Comparison of ENCODE assay signal across 15 cellular contexts in genomic region chr1:227297073-227297793, GRCh38. TPM values are rescaled to one million over a fixed set of nuclear protein-coding genes. Genes with fewer than 3 reads are reported as not detected.
DNase-seq lines count a peak whose midpoint lies in the region; ATAC-seq, FAIRE-seq and TF ChIP-seq lines count a peak whose summit lies in the region.
"Had no signal": no experiment of that assay in that cellular context is flagged by ENCODE, and none has a peak within 500 bp of the region (broad histone marks: within the 10 kb centered on the region; RNA-seq: fewer than 3 reads in every experiment).

No MANE protein-coding gene starts in this region.

- H3K27me3 ChIP-seq in astrocyte (ENCODE audit: insufficient read depth, low read length) (no peaks in the 10 kb centered on the region), osteoblast (ENCODE audit: insufficient read depth, low read length) (no peaks in the 10 kb centered on the region)
- H3K27me3 ChIP-seq: BLaER1 treated with 17β-estradiol and CSF1 and Interleukin-3, amounts not matched to agents 10 nM and 100 nM had no signal

- H3K27ac Mint-ChIP-seq in activated CD4-positive, alpha-beta T cell treated with anti-CD3 and anti-CD28 coated beads for 36 hours: no peak overlapping the region
- peak overlapping the region; percentile 67 for H3K27ac Mint-ChIP-seq in astrocyte (ENCODE audit: unreplicated experiment)
- H3K27ac Mint-ChIP-seq: CD4-positive, CD25-positive, alpha-beta regulatory T cell had no signal

- H3K4me1 ChIP-seq in astrocyte (ENCODE audit: insufficient read depth, low read length) (peaks cover 7% of the 10 kb centered on the region), osteoblast (ENCODE audit: insufficient read depth, low read length) (peaks cover 16% of the 10 kb centered on the region)

- no peak for FAIRE-seq in astrocyte (lab: Jason Lieb, UNC)
- FAIRE-seq: H1 had no signal

- no peaks in the 10 kb centered on the region for H3K27me3 Mint-ChIP-seq in activated CD4-positive, alpha-beta T cell treated with anti-CD3 and anti-CD28 coated beads for 36 hours
- H3K27me3 Mint-ChIP-seq in astrocyte (ENCODE audit: low read depth, unreplicated experiment): no peaks in the 10 kb centered on the region

- H3K36me3 ChIP-seq in astrocyte (ENCODE audit: insufficient read depth, low read length) (no peaks in the 10 kb centered on the region), osteoblast (ENCODE audit: insufficient read depth, low read length) (no peaks in the 10 kb centered on the region)
- H3K36me3 ChIP-seq: BLaER1 treated with 17β-estradiol and CSF1 and Interleukin-3, amounts not matched to agents 10 nM and 100 nM; HAP-1 had no signal

- H3K4me2 ChIP-seq in astrocyte (ENCODE audit: low read length) (no peak overlapping the region), osteoblast (ENCODE audit: insufficient read depth, low read length) (no peak overlapping the region)
- H3K4me2 ChIP-seq: BLaER1 treated with 17β-estradiol and CSF1 and Interleukin-3, amounts not matched to agents 10 nM and 100 nM had no signal

- no peak overlapping the region for H2AFZ ChIP-seq in astrocyte (ENCODE audit: low read depth, low read length)
- no peak overlapping the region for H2AFZ ChIP-seq in osteoblast (ENCODE audit: low read length)

- H3K36me3 Mint-ChIP-seq in activated CD4-positive, alpha-beta T cell treated with anti-CD3 and anti-CD28 coated beads for 36 hours (ENCODE audit: low read depth): no peaks in the 10 kb centered on the region
- no peaks in the 10 kb centered on the region for H3K36me3 Mint-ChIP-seq in astrocyte (ENCODE audit: low read depth, unreplicated experiment)
- H3K36me3 Mint-ChIP-seq: CD4-positive, CD25-positive, alpha-beta regulatory T cell had no signal

- H3K4me3 ChIP-seq in astrocyte (ENCODE audit: insufficient read depth, low read depth, low read length) (no peak overlapping the region), osteoblast (ENCODE audit: insufficient read depth, low read length) (no peak overlapping the region)
- H3K4me3 ChIP-seq: BLaER1 treated with 17β-estradiol and CSF1 and Interleukin-3, amounts not matched to agents 10 nM and 100 nM; HAP-1 had no signal

- no peak overlapping the region for H3K9ac ChIP-seq in astrocyte (ENCODE audit: low read length)
- H3K9ac ChIP-seq: BLaER1 treated with 17β-estradiol and CSF1 and Interleukin-3, amounts not matched to agents 10 nM and 100 nM had no signal

- no peak overlapping the region for H3K4me3 Mint-ChIP-seq in activated CD4-positive, alpha-beta T cell treated with anti-CD3 and anti-CD28 coated beads for 36 hours
- H3K4me3 Mint-ChIP-seq in astrocyte (ENCODE audit: unreplicated experiment): no peak overlapping the region
- H3K4me3 Mint-ChIP-seq: CD4-positive, CD25-positive, alpha-beta regulatory T cell; HFFc6 had no signal

- H3K9me3 ChIP-seq in astrocyte (ENCODE audit: insufficient read depth, low read depth, low read length): no peaks in the 10 kb centered on the region
- no peaks in the 10 kb centered on the region for H3K9me3 ChIP-seq in osteoblast (ENCODE audit: low read depth, low read length)

- intact Hi-C loops in activated CD4-positive, alpha-beta T cell treated with anti-CD3 and anti-CD28 coated beads for 36 hours (cut with DNase I, micrococcal nuclease): no loop called here

- POLR2A ChIA-PET in activated CD4-positive, alpha-beta T cell treated with anti-CD3 and anti-CD28 coated beads for 36 hours (lab: Charles Lee): no interaction called here

- H4K20me1 ChIP-seq in astrocyte (ENCODE audit: insufficient read depth, low read length) (peaks cover 19% of the 10 kb centered on the region), osteoblast (ENCODE audit: insufficient read depth, low read length) (no peaks in the 10 kb centered on the region)

- TF ChIP-seq CTCF in astrocyte (IDR thresholded peaks at IDR 0.05; ENCODE audit: insufficient read depth, low read depth, low read length) (no peak), osteoblast (IDR thresholded peaks at IDR 0.05; ENCODE audit: extremely low read depth, low read depth, low read length) (no peak)

- DNase-seq in activated CD4-positive, alpha-beta T cell treated with anti-CD3 and anti-CD28 coated beads for 36 hours: no peak
- DNase-seq in activated CD4-positive, alpha-beta T cell treated with anti-CD3 and anti-CD28 coated beads, Interleukin-2, amount 50 U/mL, for 4 hours: no peak
- DNase-seq in astrocyte (ENCODE audit: low read depth) (no peak), A172 (ENCODE audit: low spot score) (no peak), osteoblast (ENCODE audit: insufficient read length, low spot score, missing footprints) (no peak)
- DNase-seq: 8988T; ACHN; CD4-positive, CD25-positive, alpha-beta regulatory T cell; DMS 273 treated with DMSO at 0.1 percent for 48 hours; HFFc6 had no signal

- CTCF ChIA-PET in activated CD4-positive, alpha-beta T cell treated with anti-CD3 and anti-CD28 coated beads for 36 hours (lab: Charles Lee): no interaction called here

- peaks cover 93% of the 10 kb centered on the region for H3K79me2 ChIP-seq in astrocyte (ENCODE audit: insufficient read depth, low read length)
- H3K79me2 ChIP-seq in osteoblast (ENCODE audit: insufficient read depth, low read length): peaks cover 85% of the 10 kb centered on the region

- H3K9me3 Mint-ChIP-seq in activated CD4-positive, alpha-beta T cell treated with anti-CD3 and anti-CD28 coated beads for 36 hours (ENCODE audit: low read depth): no peaks in the 10 kb centered on the region
- no peaks in the 10 kb centered on the region for H3K9me3 Mint-ChIP-seq in astrocyte (ENCODE audit: unreplicated experiment)
- H3K9me3 Mint-ChIP-seq: HFFc6 had no signal

- H3K4me1 Mint-ChIP-seq in activated CD4-positive, alpha-beta T cell treated with anti-CD3 and anti-CD28 coated beads for 36 hours: no peaks in the 10 kb centered on the region
- peaks cover 16% of the 10 kb centered on the region for H3K4me1 Mint-ChIP-seq in astrocyte (ENCODE audit: low read depth, unreplicated experiment)
- H3K4me1 Mint-ChIP-seq: CD4-positive, CD25-positive, alpha-beta regulatory T cell had no signal

- H3K27ac ChIP-seq in astrocyte (ENCODE audit: low read depth, low read length): no peak overlapping the region
- no peak overlapping the region for H3K27ac ChIP-seq in osteoblast (ENCODE audit: low read depth, low read length)
- H3K27ac ChIP-seq: BLaER1 treated with 17β-estradiol and CSF1 and Interleukin-3, amounts not matched to agents 10 nM and 100 nM had no signal

- ATAC-seq in activated CD4-positive, alpha-beta T cell treated with anti-CD3 and anti-CD28 coated beads for 36 hours: peak; percentile 12
- ATAC-seq in HG02759 (IDR thresholded peaks at IDR 0.05; ENCODE audit: unreplicated experiment) (peak; percentile 58), HG03039 (IDR thresholded peaks at IDR 0.05; ENCODE audit: unreplicated experiment) (no peak)

RNA-seq across cellular contexts. Expression of gene CDC42BPA, which starts 21.1 kb away (rescaled TPM):
- total RNA-seq in activated CD4-positive, alpha-beta T cell treated with anti-CD3 and anti-CD28 coated beads for 36 hours: 1 to 10 TPM; 6.0 to 7.8 TPM
- total RNA-seq in astrocyte: 31.2 and 34.5 TPM in 2 replicates
- 32.7 and 36.9 TPM in 2 replicates for total RNA-seq in A172 (2014; rRNA removed; shearing (Covaris generic))
- 71.6 and 77.8 TPM in 2 replicates for total RNA-seq in osteoblast
